ENCODE assay signal across 34 cellular contexts in genomic region chr4:47381172-47381571, GRCh38.
"Had no signal": no experiment of that assay in that cellular context is flagged by ENCODE, and none has a peak within 500 bp of the region (broad histone marks: within the 10 kb centered on the region; RNA-seq: fewer than 3 reads in every experiment).

No MANE protein-coding gene starts in this region.

- H3K9me3 Mint-ChIP-seq: activated B cell treated with CpG ODN at 0.5 μM for 24 hours; activated CD4-positive, alpha-beta memory T cell treated with anti-CD3 and anti-CD28 coated beads for 36 hours; activated naive CD4-positive, alpha-beta T cell treated with anti-CD3 and anti-CD28 coated beads for 36 hours; activated naive CD4-positive, alpha-beta T cell treated with anti-CD3 and anti-CD28 coated beads, Interleukin-2, amount 50 U/mL, for 72 hours; activated naive CD8-positive, alpha-beta T cell treated with anti-CD3 and anti-CD28 coated beads, Interleukin-2, amount 10 ng/mL, durations not matched to agents 7 days and 5 days; activated T-helper 1 cell treated with anti-CD3 and anti-CD28 coated beads, Interleukin-12 subunit alpha, Interleukin-12 subunit beta, Interleukin-2, Interleukin-4 antibody, amounts not matched to agents 30 ng/mL and 10 ng/mL and 1 ng/mL, durations not matched to agents 14 hours and 24 hours and 36 hours; activated T-helper 2 cell treated with anti-CD3 and anti-CD28 coated beads, Interferon-gamma antibody, Interleukin-2, Interleukin-4, amounts not matched to agents 10 μg/mL and 5 μg/mL and 100 μg/mL, durations not matched to agents 14 hours and 24 hours and 36 hours; brain; T-helper 2 cell treated with Interferon-gamma antibody and Interleukin-4, amounts not matched to agents 5 μg/mL and 100 μg/mL, for 36 hours had no signal

- H3K27ac Mint-ChIP-seq: activated B cell treated with CpG ODN at 0.5 μM for 24 hours; activated CD4-positive, alpha-beta memory T cell treated with anti-CD3 and anti-CD28 coated beads for 36 hours; activated CD8-positive, alpha-beta memory T cell treated with anti-CD3 and anti-CD28 coated beads, Interleukin-2, amount 10 ng/mL, durations not matched to agents 7 days and 5 days; activated CD8-positive, alpha-beta T cell treated with anti-CD3 and anti-CD28 coated beads, Interleukin-2, amount 10 ng/mL, durations not matched to agents 7 days and 5 days; activated naive CD4-positive, alpha-beta T cell treated with anti-CD3 and anti-CD28 coated beads for 36 hours; activated naive CD4-positive, alpha-beta T cell treated with anti-CD3 and anti-CD28 coated beads, Interleukin-2, amount 50 U/mL, for 72 hours; activated naive CD8-positive, alpha-beta T cell treated with anti-CD3 and anti-CD28 coated beads, Interleukin-2, amount 10 ng/mL, durations not matched to agents 7 days and 5 days; activated T-helper 1 cell treated with anti-CD3 and anti-CD28 coated beads, Interleukin-12 subunit alpha, Interleukin-12 subunit beta, Interleukin-2, Interleukin-4 antibody, amounts not matched to agents 30 ng/mL and 10 ng/mL and 1 ng/mL, durations not matched to agents 14 hours and 24 hours and 36 hours; activated T-helper 2 cell treated with anti-CD3 and anti-CD28 coated beads, Interferon-gamma antibody, Interleukin-2, Interleukin-4, amounts not matched to agents 10 μg/mL and 5 μg/mL and 100 μg/mL, durations not matched to agents 14 hours and 24 hours and 36 hours; brain; T-helper 17 cell; T-helper 2 cell treated with Interferon-gamma antibody and Interleukin-4, amounts not matched to agents 5 μg/mL and 100 μg/mL, for 36 hours had no signal

- H3K4me3 Mint-ChIP-seq: activated B cell treated with CpG ODN at 0.5 μM for 24 hours; activated CD4-positive, alpha-beta memory T cell treated with anti-CD3 and anti-CD28 coated beads for 36 hours; activated CD8-positive, alpha-beta memory T cell treated with anti-CD3 and anti-CD28 coated beads, Interleukin-2, amount 10 ng/mL, durations not matched to agents 7 days and 5 days; activated CD8-positive, alpha-beta T cell treated with anti-CD3 and anti-CD28 coated beads, Interleukin-2, amount 10 ng/mL, durations not matched to agents 7 days and 5 days; activated naive CD4-positive, alpha-beta T cell treated with anti-CD3 and anti-CD28 coated beads for 36 hours; activated naive CD8-positive, alpha-beta T cell treated with anti-CD3 and anti-CD28 coated beads, Interleukin-2, amount 10 ng/mL, durations not matched to agents 7 days and 5 days; activated T-helper 1 cell treated with anti-CD3 and anti-CD28 coated beads, Interleukin-12 subunit alpha, Interleukin-12 subunit beta, Interleukin-2, Interleukin-4 antibody, amounts not matched to agents 30 ng/mL and 10 ng/mL and 1 ng/mL, durations not matched to agents 14 hours and 24 hours and 36 hours; brain; T-helper 17 cell; T-helper 2 cell treated with Interferon-gamma antibody and Interleukin-4, amounts not matched to agents 5 μg/mL and 100 μg/mL, for 36 hours had no signal

- DNase-seq: activated B cell treated with CpG ODN at 0.5 μM for 24 hours; activated CD4-positive, alpha-beta memory T cell treated with anti-CD3 and anti-CD28 coated beads for 36 hours; activated CD4-positive, alpha-beta T cell treated with anti-CD3 and anti-CD28 coated beads for 48 hours; activated CD4-positive, alpha-beta T cell treated with anti-CD3 and anti-CD28 coated beads, Interleukin-2, amount 50 U/mL, for 1 hour; activated CD8-positive, alpha-beta memory T cell treated with anti-CD3 and anti-CD28 coated beads, Interleukin-2, amount 10 ng/mL, durations not matched to agents 7 days and 5 days; activated CD8-positive, alpha-beta memory T cell treated with anti-CD3 and anti-CD28 coated beads, Interleukin-2, amount 50 U/mL, for 4 hours; activated CD8-positive, alpha-beta T cell treated with anti-CD3 and anti-CD28 coated beads, Interleukin-2, amount 10 ng/mL, durations not matched to agents 7 days and 5 days; activated effector memory CD4-positive, alpha-beta T cell treated with anti-CD3 and anti-CD28 coated beads, Interleukin-2, amount 50 U/mL, for 16 hours; activated naive CD4-positive, alpha-beta T cell treated with anti-CD3 and anti-CD28 coated beads for 36 hours; activated naive CD8-positive, alpha-beta T cell treated with anti-CD3 and anti-CD28 coated beads, Interleukin-2, amount 10 ng/mL, durations not matched to agents 7 days and 5 days; activated T-cell treated with anti-CD3 and anti-CD28 coated beads, Interleukin-2, amount 50 U/mL, for 1 hour; activated T-cell treated with anti-CD3 and anti-CD28 coated beads, Interleukin-2, amount 50 U/mL, for 48 hours; central memory CD4-positive, alpha-beta T cell; cerebellar nuclear complex; colonic mucosa; effector CD8-positive, alpha-beta T cell; esophagus squamous epithelium; foreskin melanocyte; T-helper 1 cell; T-helper 17 cell; T1000; WERI-Rb-1 had no signal

- ATAC-seq: activated CD4-positive, CD25-positive, alpha-beta regulatory T cell treated with anti-CD3 and anti-CD28 coated beads, Interleukin-2, amount 50 U/mL, for 24 hours; activated CD8-positive, alpha-beta memory T cell treated with anti-CD3 and anti-CD28 coated beads, Interleukin-2, amount 10 ng/mL, durations not matched to agents 7 days and 5 days; activated CD8-positive, alpha-beta T cell treated with anti-CD3 and anti-CD28 coated beads, Interleukin-2, amount 10 ng/mL, durations not matched to agents 7 days and 5 days; activated naive CD4-positive, alpha-beta T cell treated with anti-CD3 and anti-CD28 coated beads, Interleukin-2, amount 50 U/mL, for 72 hours; T-helper 17 cell had no signal

- H3K4me3 ChIP-seq: ascending aorta, breast epithelium, cardiac muscle cell, colonic mucosa, esophagus squamous epithelium had no signal

- H3K36me3 ChIP-seq: ascending aorta, breast epithelium, cardiac muscle cell, colonic mucosa, esophagus squamous epithelium, WERI-Rb-1 had no signal

- H3K27me3 ChIP-seq: ascending aorta, breast epithelium, cardiac muscle cell, colonic mucosa had no signal

- H3K9me3 ChIP-seq: ascending aorta, breast epithelium, colonic mucosa, esophagus squamous epithelium had no signal

- H3K4me1 ChIP-seq: ascending aorta, breast epithelium, colonic mucosa, esophagus squamous epithelium had no signal

- H3K4me1 Mint-ChIP-seq: activated B cell treated with CpG ODN at 0.5 μM for 24 hours; activated CD8-positive, alpha-beta memory T cell treated with anti-CD3 and anti-CD28 coated beads, Interleukin-2, amount 10 ng/mL, durations not matched to agents 7 days and 5 days; activated naive CD8-positive, alpha-beta T cell treated with anti-CD3 and anti-CD28 coated beads, Interleukin-2, amount 10 ng/mL, durations not matched to agents 7 days and 5 days; T-helper 17 cell had no signal

- H3K27me3 Mint-ChIP-seq: brain had no signal

- H3K27ac ChIP-seq: ascending aorta, breast epithelium, cardiac muscle cell, colonic mucosa, epithelial cell of prostate, esophagus squamous epithelium, WERI-Rb-1 had no signal

- FAIRE-seq: endometrium, endothelial cell of umbilical vein had no signal

- H3K36me3 Mint-ChIP-seq: activated CD4-positive, alpha-beta memory T cell treated with anti-CD3 and anti-CD28 coated beads for 36 hours; activated CD8-positive, alpha-beta memory T cell treated with anti-CD3 and anti-CD28 coated beads, Interleukin-2, amount 10 ng/mL, durations not matched to agents 7 days and 5 days; activated naive CD4-positive, alpha-beta T cell treated with anti-CD3 and anti-CD28 coated beads, Interleukin-2, amount 50 U/mL, for 72 hours; activated naive CD8-positive, alpha-beta T cell treated with anti-CD3 and anti-CD28 coated beads, Interleukin-2, amount 10 ng/mL, durations not matched to agents 7 days and 5 days; brain had no signal
